ENCODE assay signal across 1 cellular context in genomic region chr1:35556494-35557117, GRCh38.
TF ChIP-seq lines count a peak whose summit lies in the region.

No MANE protein-coding gene starts in this region.

TF ChIP-seq in HepG2, 621 proteins besides CTCF, POLR2A, EP300 and RAD21 (continued from another document and continues in another):
- TF ChIP-seq MLXIP (CRISPR knock-in tag; IDR thresholded peaks at IDR 0.05; ENCODE audit: borderline replicate concordance) (no peak), ZNF850 (CRISPR knock-in tag; conservative IDR thresholded peaks at IDR 0.05) (no peak), TFAP4 (IDR thresholded peaks at IDR 0.05; ENCODE audit: borderline replicate concordance, low read depth) (peak; percentile 65; the same call in 1 of the 2 replicates), PAXIP1 (CRISPR knock-in tag; conservative IDR thresholded peaks at IDR 0.05) (0 out of 2 replicates have a peak, but pooled peaks have one; percentile 5), ZSCAN31 (CRISPR knock-in tag; IDR thresholded peaks at IDR 0.05; ENCODE audit: low read depth) (no peak), ZNF460 (CRISPR knock-in tag; IDR thresholded peaks at IDR 0.05; ENCODE audit: borderline replicate concordance) (no peak), HOXA5 (CRISPR knock-in tag; IDR thresholded peaks at IDR 0.05) (no peak), ZBTB44 (CRISPR knock-in tag; IDR thresholded peaks at IDR 0.05) (no peak), KLF9 (CRISPR knock-in tag; IDR thresholded peaks at IDR 0.05; ENCODE audit: low read depth) (no peak), E2F1 (CRISPR knock-in tag; IDR thresholded peaks at IDR 0.05) (no peak), ZNF180 (CRISPR knock-in tag; IDR thresholded peaks at IDR 0.05; ENCODE audit: borderline replicate concordance, low read depth) (no peak), MLX (CRISPR knock-in tag; IDR thresholded peaks at IDR 0.05) (no peak), KAT7 (CRISPR knock-in tag; IDR thresholded peaks at IDR 0.05; ENCODE audit: borderline replicate concordance) (no peak), ZNF33B (CRISPR knock-in tag; IDR thresholded peaks at IDR 0.05) (no peak), TRAFD1 (CRISPR knock-in tag; IDR thresholded peaks at IDR 0.05; ENCODE audit: borderline replicate concordance) (no peak), ZNF703 (CRISPR knock-in tag; IDR thresholded peaks at IDR 0.05; ENCODE audit: borderline replicate concordance) (no peak), ZNF337 (CRISPR knock-in tag; IDR thresholded peaks at IDR 0.05; ENCODE audit: borderline replicate concordance, low read depth) (no peak), ZFY (CRISPR knock-in tag; IDR thresholded peaks at IDR 0.05) (no peak), HNF1A (IDR thresholded peaks at IDR 0.05; ENCODE audit: low read depth) (peak; percentile 8; the same call in 1 of the 2 replicates), HNF1A (CRISPR knock-in tag; IDR thresholded peaks at IDR 0.05; ENCODE audit: borderline replicate concordance) (no peak), ZNF790 (CRISPR knock-in tag; IDR thresholded peaks at IDR 0.05; ENCODE audit: borderline replicate concordance) (0 out of 2 replicates have a peak, but pooled peaks have one; percentile 7), ZNF800 (CRISPR knock-in tag; IDR thresholded peaks at IDR 0.05) (0 out of 2 replicates have a peak, but pooled peaks have one; percentile 38)
